ENCODE assay signal across 1 cellular context in genomic region chr19:50660083-50660366, GRCh38.
A peak's percentile ranks its signal among the peaks of the same experiment; 100 is the strongest.
TF ChIP-seq lines count a peak whose summit lies in the region.

No MANE protein-coding gene starts in this region.

TF ChIP-seq in GM23338, 12 proteins besides CTCF, POLR2A, EP300 and RAD21:
- TF ChIP-seq ZNF462 (CRISPR knock-in tag; IDR thresholded peaks at IDR 0.05): no peak
- TF ChIP-seq POLR2AphosphoS5 (IDR thresholded peaks at IDR 0.05; ENCODE audit: low read depth): peak; percentile 38; the same call in 1 of the 2 replicates
